Comparison of ENCODE assay signal across 21 cellular contexts in the genomic region with DNA sequence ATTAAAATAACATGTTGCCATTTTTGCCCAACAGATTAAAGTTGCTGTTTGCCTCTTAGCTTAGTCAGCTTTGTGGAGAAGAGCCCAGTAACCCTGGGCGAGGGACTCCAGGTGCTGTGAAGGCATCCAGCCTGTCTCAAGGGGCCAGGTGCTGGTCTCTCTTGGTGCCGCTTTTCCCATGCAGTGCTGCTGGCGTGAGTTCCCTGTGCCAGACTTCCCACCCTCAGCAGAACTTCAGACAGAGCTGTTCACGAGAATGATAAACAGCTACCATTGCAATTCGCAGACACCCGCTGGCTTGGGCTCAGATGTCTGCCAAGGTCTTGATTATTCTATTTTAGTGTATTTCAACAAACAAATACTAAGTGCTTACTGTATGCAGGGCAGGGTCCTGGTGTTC. TPM values are rescaled to one million over a fixed set of nuclear protein-coding genes. Genes with fewer than 3 reads are reported as not detected.
A peak's percentile ranks its signal among the peaks of the same experiment; 100 is the strongest.
DNase-seq lines count a peak whose midpoint lies in the region; ATAC-seq lines count a peak whose summit lies in the region.
"Had no signal": no experiment of that assay in that cellular context is flagged by ENCODE, and none has a peak within 500 bp of the region (broad histone marks: within the 10 kb centered on the region; RNA-seq: fewer than 3 reads in every experiment).

No MANE protein-coding gene starts in this region.

- peak; percentile 28 for DNase-seq in Ammon's horn (ENCODE audit: low spot score)
- DNase-seq in astrocyte of the hippocampus (ENCODE audit: low read depth, low spot score), result peak; percentile 48
- DNase-seq in iPS-NIHi11 (ENCODE audit: low spot score), result peak; percentile 17
- DNase-seq in activated naive CD4-positive, alpha-beta T cell treated with anti-CD3 and anti-CD28 coated beads for 36 hours, result no peak
- DNase-seq: activated CD4-positive, alpha-beta T cell treated with anti-CD3 and anti-CD28 coated beads, Interleukin-2, amount 50 U/mL, for 48 hours; activated gamma-delta T cell; GDM1; kidney; naive thymus-derived CD8-positive, alpha-beta T cell; NCI-H2227 treated with DMSO at 0.1 percent for 48 hours; stimulated activated naive B cell treated with anti-CD40 and anti-IgM and Interleukin-4, amounts not matched to agents 10 μg/mL and 1 μg/mL and 100 μg/mL, for 72 hours; T-helper 17 cell; tibial artery had no signal

- H3K4me1 Mint-ChIP-seq in activated naive CD4-positive, alpha-beta T cell treated with anti-CD3 and anti-CD28 coated beads for 36 hours (ENCODE audit: low read depth), result no peaks in the 10 kb centered on the region
- H3K4me1 Mint-ChIP-seq: memory B cell; naive thymus-derived CD8-positive, alpha-beta T cell; stimulated activated naive B cell treated with anti-CD40 and anti-IgM and Interleukin-4, amounts not matched to agents 10 μg/mL and 1 μg/mL and 100 μg/mL, for 72 hours; T-helper 17 cell had no signal

- H3K36me3 ChIP-seq in HUES6 (ENCODE audit: control insufficient read depth, insufficient read depth, low read length), result no peaks in the 10 kb centered on the region
- H3K36me3 ChIP-seq: HAP-1, tibial artery had no signal

- H3K4me3 ChIP-seq in HUES6 (ENCODE audit: low read depth, low read length), result no peak overlapping the region; the same call in 1 of the 2 replicates
- H3K4me3 ChIP-seq: HAP-1, tibial artery had no signal

- H3K4me3 Mint-ChIP-seq in activated naive CD4-positive, alpha-beta T cell treated with anti-CD3 and anti-CD28 coated beads for 36 hours, result no peak overlapping the region
- H3K4me3 Mint-ChIP-seq: memory B cell; naive thymus-derived CD8-positive, alpha-beta T cell; stimulated activated naive B cell treated with anti-CD40 and anti-IgM and Interleukin-4, amounts not matched to agents 10 μg/mL and 1 μg/mL and 100 μg/mL, for 72 hours; T-helper 17 cell had no signal

- H3K27ac Mint-ChIP-seq in activated naive CD4-positive, alpha-beta T cell treated with anti-CD3 and anti-CD28 coated beads for 36 hours, result no peak overlapping the region
- H3K27ac Mint-ChIP-seq: memory B cell; naive thymus-derived CD8-positive, alpha-beta T cell; stimulated activated naive B cell treated with anti-CD40 and anti-IgM and Interleukin-4, amounts not matched to agents 10 μg/mL and 1 μg/mL and 100 μg/mL, for 72 hours; T-helper 17 cell had no signal

- intact Hi-C loops in activated naive CD4-positive, alpha-beta T cell treated with anti-CD3 and anti-CD28 coated beads for 36 hours (cut with micrococcal nuclease), result no loop called here

- peak overlapping the region; percentile 60; the same call in 1 of the 2 replicates for H3K27ac ChIP-seq in HUES6 (ENCODE audit: low read depth, low read length)
- H3K27ac ChIP-seq: tibial artery, VCaP had no signal

- CTCF ChIA-PET in activated naive CD4-positive, alpha-beta T cell treated with anti-CD3 and anti-CD28 coated beads for 36 hours (lab: Charles Lee), result no interaction called here

- H3K36me3 Mint-ChIP-seq in activated naive CD4-positive, alpha-beta T cell treated with anti-CD3 and anti-CD28 coated beads for 36 hours (ENCODE audit: low read depth), result no peaks in the 10 kb centered on the region
- H3K36me3 Mint-ChIP-seq: memory B cell; naive thymus-derived CD8-positive, alpha-beta T cell; stimulated activated naive B cell treated with anti-CD40 and anti-IgM and Interleukin-4, amounts not matched to agents 10 μg/mL and 1 μg/mL and 100 μg/mL, for 72 hours had no signal

- no peaks in the 10 kb centered on the region for H3K9me3 Mint-ChIP-seq in activated naive CD4-positive, alpha-beta T cell treated with anti-CD3 and anti-CD28 coated beads for 36 hours
- H3K9me3 Mint-ChIP-seq: memory B cell; naive thymus-derived CD8-positive, alpha-beta T cell; stimulated activated naive B cell treated with anti-CD40 and anti-IgM and Interleukin-4, amounts not matched to agents 10 μg/mL and 1 μg/mL and 100 μg/mL, for 72 hours had no signal

- no peaks in the 10 kb centered on the region for H3K9me3 ChIP-seq in HUES6 (ENCODE audit: control insufficient read depth, insufficient read depth, low read depth, low read length)
- H3K9me3 ChIP-seq: HAP-1, tibial artery had no signal

- H3K27me3 Mint-ChIP-seq in activated naive CD4-positive, alpha-beta T cell treated with anti-CD3 and anti-CD28 coated beads for 36 hours (ENCODE audit: low read depth), result no peaks in the 10 kb centered on the region
- H3K27me3 Mint-ChIP-seq: memory B cell; stimulated activated naive B cell treated with anti-CD40 and anti-IgM and Interleukin-4, amounts not matched to agents 10 μg/mL and 1 μg/mL and 100 μg/mL, for 72 hours; T-helper 17 cell had no signal

- no peak overlapping the region for H3K9ac ChIP-seq in HUES6 (ENCODE audit: low read length)

- ATAC-seq in GM18907 (IDR thresholded peaks at IDR 0.05; ENCODE audit: unreplicated experiment) (no peak), GM21360 (IDR thresholded peaks at IDR 0.05; ENCODE audit: unreplicated experiment) (no peak), GM18868 (IDR thresholded peaks at IDR 0.05; ENCODE audit: unreplicated experiment) (no peak)
- ATAC-seq: naive thymus-derived CD8-positive, alpha-beta T cell; sciatic nerve; stimulated activated naive B cell treated with anti-CD40 and anti-IgM and Interleukin-4, amounts not matched to agents 10 μg/mL and 1 μg/mL and 100 μg/mL, for 72 hours; T-helper 17 cell had no signal

- H3K27me3 ChIP-seq in HUES6 (ENCODE audit: control insufficient read depth, insufficient read depth, low read length), result no peaks in the 10 kb centered on the region
- H3K27me3 ChIP-seq: tibial artery had no signal

- H3K4me1 ChIP-seq in HUES6 (ENCODE audit: control insufficient read depth, insufficient read depth, low read length), result peaks cover 23% of the 10 kb centered on the region

RNA-seq across cellular contexts. Expression of gene RNF217, which starts 57.6 kb away (rescaled TPM):
- total RNA-seq in activated naive CD4-positive, alpha-beta T cell treated with anti-CD3 and anti-CD28 coated beads for 36 hours, result 1 to 10 TPM; 1.8 to 2.4 TPM
- total RNA-seq: naive thymus-derived CD8-positive, alpha-beta T cell had no signal
